Comparison of ENCODE assay signal across 8 cellular contexts in the genomic region with DNA sequence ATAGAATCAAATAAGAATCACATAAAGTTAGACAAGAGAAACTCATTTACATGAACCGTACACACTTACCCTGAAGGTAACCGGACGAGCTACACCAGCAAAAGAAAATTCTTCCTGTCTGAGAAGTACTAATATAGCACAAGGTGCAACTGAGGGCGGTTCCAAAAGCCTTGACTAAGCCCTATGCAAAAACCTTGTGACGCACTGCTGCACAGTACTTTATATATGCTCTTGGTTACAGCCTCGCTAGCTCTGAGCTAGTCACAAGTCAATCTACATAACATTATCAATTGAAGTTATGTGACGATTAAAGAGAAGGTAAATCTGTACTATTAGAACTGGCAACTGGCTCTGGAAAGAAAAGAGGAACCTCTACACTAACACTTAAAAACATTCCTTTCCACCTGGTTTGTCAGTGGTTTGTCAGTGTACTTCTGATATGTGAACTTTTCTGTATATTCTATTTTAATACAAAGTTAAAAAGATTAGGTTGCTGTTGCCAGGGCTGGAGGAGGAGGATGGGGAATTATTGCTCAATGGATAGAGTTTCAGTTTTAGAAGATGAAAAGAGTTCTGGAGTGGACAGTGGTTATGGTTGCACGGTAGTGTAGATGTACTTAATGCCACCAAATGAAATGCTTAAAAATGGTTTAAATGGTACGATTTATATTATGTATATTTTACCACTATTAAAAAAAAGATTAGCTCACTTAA. TPM values are rescaled to one million over a fixed set of nuclear protein-coding genes. Genes with fewer than 3 reads are reported as not detected.
A peak's percentile ranks its signal among the peaks of the same experiment; 100 is the strongest.
DNase-seq lines count a peak whose midpoint lies in the region; ATAC-seq, FAIRE-seq and TF ChIP-seq lines count a peak whose summit lies in the region.

No MANE protein-coding gene starts in this region.

- no peaks in the 10 kb centered on the region for H4K20me1 ChIP-seq in HepG2 (ENCODE audit: insufficient read depth, low read length)

- H3K4me1 Mint-ChIP-seq in activated naive CD8-positive, alpha-beta T cell treated with anti-CD3 and anti-CD28 coated beads for 36 hours: peaks cover 43% of the 10 kb centered on the region

- H3K9ac ChIP-seq in HepG2 (ENCODE audit: insufficient read depth, low read depth, low read length): no peak overlapping the region

- in situ Hi-C loops in HepG2 (cut with HindIII; ENCODE audit: extremely low pct_ligation_motif_present, low pct_unique_long_range_greater_than_20kb): no loop called here

- ATAC-seq in GM18868 (IDR thresholded peaks at IDR 0.05; ENCODE audit: unreplicated experiment) (peak; percentile 91), HG02938 (IDR thresholded peaks at IDR 0.05; ENCODE audit: unreplicated experiment) (peak; percentile 92), HepG2 (peak; percentile 26; the same call in 1 of the 3 replicates)

- CTCF ChIA-PET in HepG2 (lab: Yijun Ruan, JAX; ENCODE audit: low intra/inter-chr PET ratio, low total read pairs): no interaction called here

- H3K4me2 ChIP-seq in HepG2 (ENCODE audit: low read depth, low read length): 0 out of 2 replicates have a peak overlapping the region, but pooled peaks have one; percentile 21

- intact Hi-C loops in HepG2 (cut with micrococcal nuclease; ENCODE audit: unreplicated experiment): loop anchor here (10.0 kb wide), 1 partner anchor 146 kb away; a partner anchor contains a TSS

- POLR2A ChIA-PET in HepG2 (lab: Yijun Ruan, JAX): no interaction called here

- H3K27ac ChIP-seq in HepG2 (ENCODE audit: extremely low read length, insufficient read depth, low read length): peak overlapping the region; percentile 42

- H3K4me3 ChIP-seq in HepG2 (replicated peaks in 1 of 3; ENCODE audit: insufficient read depth in 1 of 3, low read depth in 2 of 3, low read length in 3 of 3): no peak overlapping the region

- peak overlapping the region; percentile 73 for H3K4me3 Mint-ChIP-seq in activated naive CD8-positive, alpha-beta T cell treated with anti-CD3 and anti-CD28 coated beads for 36 hours

- no peak for TF ChIP-seq RAD21 in HepG2 (CRISPR knock-in tag; IDR thresholded peaks at IDR 0.05)

- no peaks in the 10 kb centered on the region for H3K9me3 Mint-ChIP-seq in activated naive CD8-positive, alpha-beta T cell treated with anti-CD3 and anti-CD28 coated beads for 36 hours

- peaks cover 4% of the 10 kb centered on the region for H3K36me3 Mint-ChIP-seq in activated naive CD8-positive, alpha-beta T cell treated with anti-CD3 and anti-CD28 coated beads for 36 hours

- no peaks in the 10 kb centered on the region for H3K9me3 ChIP-seq in HepG2 (ENCODE audit: low read length)

- no peak for FAIRE-seq in HepG2 (lab: Jason Lieb, UNC)

- peak overlapping the region; percentile 77 for H3K27ac Mint-ChIP-seq in activated naive CD8-positive, alpha-beta T cell treated with anti-CD3 and anti-CD28 coated beads for 36 hours

- H3K36me3 ChIP-seq in HepG2 (replicated peaks in 1 of 2; ENCODE audit: control insufficient read depth in 1 of 2, insufficient read depth in 2 of 2, low read length in 2 of 2): peaks cover 0 to 3% of the 10 kb centered on the region in 2 experiments; a peak in 1 of 5 replicates

- peaks cover 76% of the 10 kb centered on the region for H3K4me1 ChIP-seq in HepG2 (ENCODE audit: insufficient read depth, low read length)

- BruUV-seq in HepG2 (replicated peaks; lab: Mats Ljungman, UMichigan): no TSS peak

- TF ChIP-seq EP300 in HepG2 (IDR thresholded peaks at IDR 0.05; ENCODE audit: low read depth in 2 of 2, low read length in 2 of 2): no peak
- no peak for TF ChIP-seq EP300 in HepG2 (CRISPR knock-in tag; IDR thresholded peaks at IDR 0.05; ENCODE audit: borderline replicate concordance)

- TF ChIP-seq CTCF in HepG2 (CRISPR knock-in tag; IDR thresholded peaks at IDR 0.05): no peak

- 75% methylated on average over 9 of the region's 9 CpGs for WGBS in HepG2 (ENCODE audit: low lambda C conversion rate)

- peaks cover 94% of the 10 kb centered on the region for H3K79me2 ChIP-seq in HepG2 (ENCODE audit: insufficient read depth, low read length)

- no peak overlapping the region for H2AFZ ChIP-seq in HepG2 (ENCODE audit: low read length)

- H3K27me3 ChIP-seq in HepG2 (ENCODE audit: control insufficient read depth in 1 of 2, insufficient read depth in 2 of 2, low read length in 2 of 2): no peaks in the 10 kb centered on the region

- DNase-seq in RPMI8226 (peak; percentile 92), HepG2 (ENCODE audit: low spot score) (no peak), AG08396 (ENCODE audit: low spot score) (no peak), RKO (ENCODE audit: low spot score) (no peak)
- peak; percentile 51 for DNase-seq in activated naive CD8-positive, alpha-beta T cell treated with anti-CD3 and anti-CD28 coated beads for 36 hours
- DNase-seq in stimulated activated CD8-positive, alpha-beta memory T cell treated with anti-CD3 and anti-CD28 coated beads, Interleukin-4, amount 100 ng/mL, for 48 hours: peak; percentile 58

- H3K27me3 Mint-ChIP-seq in activated naive CD8-positive, alpha-beta T cell treated with anti-CD3 and anti-CD28 coated beads for 36 hours: no peaks in the 10 kb centered on the region

- no peak for TF ChIP-seq POLR2A in HepG2 (IDR thresholded peaks at IDR 0.05; ENCODE audit: insufficient read depth in 1 of 2, low read depth in 2 of 2, low read length in 2 of 2)

TF ChIP-seq in HepG2, 621 proteins besides CTCF, POLR2A, EP300 and RAD21:
- no peak for TF ChIP-seq MEIS1 (CRISPR knock-in tag; IDR thresholded peaks at IDR 0.05; ENCODE audit: borderline replicate concordance)
- TF ChIP-seq, protein P1, sequence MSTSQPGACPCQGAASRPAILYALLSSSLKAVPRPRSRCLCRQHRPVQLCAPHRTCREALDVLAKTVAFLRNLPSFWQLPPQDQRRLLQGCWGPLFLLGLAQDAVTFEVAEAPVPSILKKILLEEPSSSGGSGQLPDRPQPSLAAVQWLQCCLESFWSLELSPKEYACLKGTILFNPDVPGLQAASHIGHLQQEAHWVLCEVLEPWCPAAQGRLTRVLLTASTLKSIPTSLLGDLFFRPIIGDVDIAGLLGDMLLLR (CRISPR knock-in tag; IDR thresholded peaks at IDR 0.05): no peak
- TF ChIP-seq CEBPB (IDR thresholded peaks at IDR 0.05; ENCODE audit: borderline replicate concordance, low read depth, low read length): peak; percentile 36; the same call in 1 of the 2 replicates
- no peak for TF ChIP-seq ZNF274 (CRISPR knock-in tag; IDR thresholded peaks at IDR 0.05)
- 0 out of 2 replicates have a peak, but pooled peaks have one; percentile 10 for TF ChIP-seq CEBPG (CRISPR knock-in tag; IDR thresholded peaks at IDR 0.05)
- TF ChIP-seq, protein P2, sequence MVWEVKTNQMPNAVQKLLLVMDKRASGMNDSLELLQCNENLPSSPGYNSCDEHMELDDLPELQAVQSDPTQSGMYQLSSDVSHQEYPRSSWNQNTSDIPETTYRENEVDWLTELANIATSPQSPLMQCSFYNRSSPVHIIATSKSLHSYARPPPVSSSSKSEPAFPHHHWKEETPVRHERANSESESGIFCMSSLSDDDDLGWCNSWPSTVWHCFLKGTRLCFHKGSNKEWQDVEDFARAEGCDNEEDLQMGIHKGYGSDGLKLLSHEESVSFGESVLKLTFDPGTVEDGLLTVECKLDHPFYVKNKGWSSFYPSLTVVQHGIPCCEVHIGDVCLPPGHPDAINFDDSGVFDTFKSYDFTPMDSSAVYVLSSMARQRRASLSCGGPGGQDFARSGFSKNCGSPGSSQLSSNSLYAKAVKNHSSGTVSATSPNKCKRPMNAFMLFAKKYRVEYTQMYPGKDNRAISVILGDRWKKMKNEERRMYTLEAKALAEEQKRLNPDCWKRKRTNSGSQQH (CRISPR knock-in tag; IDR thresholded peaks at IDR 0.05; ENCODE audit: low read depth): no peak
- TF ChIP-seq GFI1 (CRISPR knock-in tag; IDR thresholded peaks at IDR 0.05; ENCODE audit: borderline replicate concordance): no peak

RNA-seq across cellular contexts. Expression of a gene that starts 21.6 kb away (rescaled TPM):
- 10 to 100 TPM; 45.3 to 48.7 TPM for total RNA-seq in activated naive CD8-positive, alpha-beta T cell treated with anti-CD3 and anti-CD28 coated beads for 36 hours
- 22.8 and 34.0 TPM in 2 replicates for total RNA-seq in HepG2 (2016; rRNA removed; fragmentation: Illumina TruSeq; extraction: Trizol)
- total RNA-seq in HepG2 (2016; cell fraction: cytosol; rRNA removed; fragmentation: Illumina TruSeq; extraction: Trizol; ENCODE audit: low read depth): 16.1 and 17.7 TPM in 2 replicates
- 20.7 and 28.8 TPM in 2 replicates for total RNA-seq in HepG2 (2016; cell fraction: insoluble cytoplasmic fraction; rRNA removed; fragmentation: Illumina TruSeq; extraction: Trizol)
- total RNA-seq in HepG2 (2016; cell fraction: membrane; rRNA removed; fragmentation: Illumina TruSeq; extraction: Trizol): 18.3 and 19.0 TPM in 2 replicates
- total RNA-seq in HepG2 (2016; cell fraction: nucleus; rRNA removed; fragmentation: Illumina TruSeq; extraction: Trizol): 33.8 and 36.2 TPM in 2 replicates
- polyA plus RNA-seq in HepG2 (2011; rRNA removed): 9.6 and 16.9 TPM in 2 replicates
- 4.9 and 7.5 TPM in 2 replicates for polyA plus RNA-seq in HepG2 (2011; cell fraction: cytosol; rRNA removed)
- 3.7 and 5.4 TPM in 2 replicates for polyA plus RNA-seq in HepG2 (2011; cell fraction: nucleus; rRNA removed)
- 22.4 and 29.1 TPM in 2 replicates for polyA plus RNA-seq in HepG2 (2012)
- polyA plus RNA-seq in HepG2 (2016; cell fraction: cytosol; fragmentation: Illumina TruSeq; extraction: Trizol; ENCODE audit: low read depth): 6.0 and 6.1 TPM in 2 replicates
- polyA plus RNA-seq in HepG2 (2016; cell fraction: insoluble cytoplasmic fraction; fragmentation: Illumina TruSeq; extraction: Trizol; ENCODE audit: low read depth): 24.5 and 27.3 TPM in 2 replicates
- 13.7 and 13.9 TPM in 2 replicates for polyA plus RNA-seq in HepG2 (2016; cell fraction: membrane; fragmentation: Illumina TruSeq; extraction: Trizol; ENCODE audit: low read depth)
- polyA plus RNA-seq in HepG2 (2016; cell fraction: nucleus; fragmentation: Illumina TruSeq; extraction: Trizol; ENCODE audit: insufficient read depth, low read depth): 42.4 and 45.3 TPM in 2 replicates
- 2.7 and 3.2 TPM in 2 replicates for polyA minus RNA-seq in HepG2 (2011; rRNA and poly(A)+ RNA removed; ENCODE audit: low replicate concordance)
- 5.7 and 7.7 TPM in 2 replicates for polyA minus RNA-seq in HepG2 (2011; cell fraction: cytosol; rRNA and poly(A)+ RNA removed)
- 28.3 and 30.0 TPM in 2 replicates for polyA minus RNA-seq in HepG2 (2011; cell fraction: nucleus; rRNA and poly(A)+ RNA removed)

Comparison
In these comparisons a context has a peak if more than half of its experiments do, and no peak if none do; other contexts are left out.
1. ATAC-seq: peak in every context shown above with its lines; median percentile 92 in HG02938; 91 in GM18868; 26 in HepG2.
2. DNase-seq: peak in RPMI8226 (single experiment), activated naive CD8-positive, alpha-beta T cell treated with anti-CD3 and anti-CD28 coated beads for 36 hours (single experiment) and stimulated activated CD8-positive, alpha-beta memory T cell treated with anti-CD3 and anti-CD28 coated beads, Interleukin-4, amount 100 ng/mL, for 48 hours (single experiment); none in HepG2 (single experiment), AG08396 (single experiment) and RKO (single experiment).